Comparison of ENCODE assay signal across 15 cellular contexts in the genomic region with DNA sequence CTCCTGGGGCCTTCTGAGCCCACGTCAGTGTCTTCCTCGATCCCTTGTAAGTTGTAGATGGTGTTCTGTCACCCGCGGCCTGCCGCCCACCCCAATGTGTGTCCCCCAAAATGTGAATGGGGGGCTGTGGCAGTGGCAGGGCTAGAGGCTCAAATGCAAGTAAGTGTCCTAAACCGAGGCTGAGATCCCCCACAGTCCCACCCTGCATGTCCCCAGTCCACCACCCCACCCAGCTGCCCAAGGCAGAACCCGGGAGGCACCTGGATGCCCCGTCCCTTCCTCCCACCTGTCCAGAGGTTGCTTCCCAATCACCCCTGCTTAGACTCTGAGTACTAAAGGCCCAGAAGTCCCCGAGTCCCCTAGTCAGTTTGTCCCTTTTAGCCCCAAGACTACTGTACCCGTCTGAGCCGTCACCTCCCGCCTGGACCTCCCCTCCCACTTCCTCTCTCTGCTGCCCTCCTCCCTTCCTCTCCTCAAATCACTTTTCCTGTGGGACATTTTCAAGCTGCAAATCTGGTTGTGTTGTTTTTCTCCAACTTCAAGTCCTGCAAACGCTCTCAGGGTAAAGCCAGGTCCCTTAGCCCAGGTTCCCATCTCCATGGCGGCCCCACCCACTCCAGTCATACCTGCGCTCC. TPM values are rescaled to one million over a fixed set of nuclear protein-coding genes. Genes with fewer than 3 reads are reported as not detected.
DNase-seq lines count a peak whose midpoint lies in the region; ATAC-seq and TF ChIP-seq lines count a peak whose summit lies in the region.
"Had no signal": no experiment of that assay in that cellular context is flagged by ENCODE, and none has a peak within 500 bp of the region (broad histone marks: within the 10 kb centered on the region; RNA-seq: fewer than 3 reads in every experiment).

No MANE protein-coding gene starts in this region.

- 67 to 72% methylated on average over 15 of the region's 15 CpGs for WGBS in heart right ventricle, 2 donors
- no CpG with 5 or more reads among the region's 15 CpGs for WGBS in trophoblast cell (ENCODE audit: extremely low coverage, insufficient coverage, insufficient read length)

- H3K27me3 ChIP-seq in SJCRH30 (no peaks in the 10 kb centered on the region), heart right ventricle (no peaks in the 10 kb centered on the region), trophoblast cell (ENCODE audit: insufficient read depth, low read length) (no peaks in the 10 kb centered on the region), H7 (ENCODE audit: control insufficient read depth, insufficient read depth, low read length) (no peaks in the 10 kb centered on the region)
- H3K27me3 ChIP-seq: BE2C, body of pancreas had no signal

- peak in 3 of 8 donors; percentile 5 to 18 (median 15) for ATAC-seq in heart right ventricle
- ATAC-seq: body of pancreas had no signal

- H3K4me1 ChIP-seq in SJCRH30, result peaks cover 26% of the 10 kb centered on the region
- peaks cover 29 to 100% (median 90%) of the 10 kb centered on the region in 9 donors for H3K4me1 ChIP-seq in heart right ventricle
- H3K4me1 ChIP-seq in trophoblast cell (ENCODE audit: control insufficient read depth in 1 of 2, insufficient read depth in 2 of 2, low read length in 2 of 2), result peaks cover 26 to 32% of the 10 kb centered on the region in 2 experiments
- H3K4me1 ChIP-seq: BE2C had no signal

- H3K79me1 ChIP-seq in trophoblast cell (ENCODE audit: low read length), result peaks cover 20% of the 10 kb centered on the region

- peak overlapping the region; percentile 73 for H2AK5ac ChIP-seq in trophoblast cell (ENCODE audit: low read length)

- no peaks in the 10 kb centered on the region for H3K36me3 ChIP-seq in SJCRH30
- no peaks in the 10 kb centered on the region for H3K36me3 ChIP-seq in heart right ventricle
- H3K36me3 ChIP-seq in trophoblast cell (ENCODE audit: control insufficient read depth in 1 of 2, insufficient read depth in 2 of 2, low read length in 2 of 2), result no peaks in the 10 kb centered on the region
- no peaks in the 10 kb centered on the region for H3K36me3 ChIP-seq in H7 (replicated peaks; ENCODE audit: control insufficient read depth, insufficient read depth, low read length)
- H3K36me3 ChIP-seq: BE2C had no signal

- H4K8ac ChIP-seq in trophoblast cell (ENCODE audit: low read depth, low read length), result no peak overlapping the region

- H2BK12ac ChIP-seq in trophoblast cell (ENCODE audit: low read length), result peak overlapping the region; percentile 60

- H3K4me3 ChIP-seq in SJCRH30 (no peak overlapping the region), heart right ventricle (peak overlapping the region in 1 of 10 donors; percentile 1), trophoblast cell (ENCODE audit: low read depth, low read length) (no peak overlapping the region), H7 (ENCODE audit: insufficient read depth, low read depth, low read length) (no peak overlapping the region)
- H3K4me3 ChIP-seq: body of pancreas had no signal

- H3K9me3 ChIP-seq in SJCRH30 (replicated peaks) (no peaks in the 10 kb centered on the region), heart right ventricle (no peaks in the 10 kb centered on the region), trophoblast cell (ENCODE audit: insufficient read depth, low read depth, low read length) (peaks cover 5% of the 10 kb centered on the region)
- H3K9me3 ChIP-seq: BE2C, body of pancreas had no signal

- no peak overlapping the region for H3K4ac ChIP-seq in trophoblast cell (ENCODE audit: low read depth, low read length)

- no peaks in the 10 kb centered on the region for H3K79me2 ChIP-seq in trophoblast cell (ENCODE audit: control insufficient read depth, insufficient read depth, low read length, poor library complexity)

- H3K23ac ChIP-seq in trophoblast cell (ENCODE audit: low read length), result no peak overlapping the region

- H2BK120ac ChIP-seq in trophoblast cell (ENCODE audit: insufficient read depth, low read length, poor library complexity), result peak overlapping the region; percentile 27

- H4K12ac ChIP-seq in trophoblast cell (ENCODE audit: low read depth, low read length), result no peak overlapping the region

- H3K4me2 ChIP-seq in trophoblast cell (ENCODE audit: low read length), result no peak overlapping the region

- peak overlapping the region; percentile 54 for H4K91ac ChIP-seq in trophoblast cell (ENCODE audit: low read depth, low read length)

- no peak overlapping the region for H3K9ac ChIP-seq in trophoblast cell (ENCODE audit: low read length)

- H3K14ac ChIP-seq in trophoblast cell (ENCODE audit: low read length), result peak overlapping the region; percentile 40

- intact Hi-C loops in heart right ventricle (cut with DNase I), result no loop called here

- TF ChIP-seq CTCF in heart right ventricle (IDR thresholded peaks at IDR 0.05), result no peak

- H3K27ac ChIP-seq in SJCRH30, result peak overlapping the region; percentile 18; the same call in 1 of the 2 replicates
- peak overlapping the region; percentile 27 to 100 (median 84) for H3K27ac ChIP-seq in heart right ventricle
- H3K27ac ChIP-seq in trophoblast cell (ENCODE audit: low read depth, low read length), result no peak overlapping the region
- H3K27ac ChIP-seq: body of pancreas had no signal

- H2BK5ac ChIP-seq in trophoblast cell (ENCODE audit: low read depth, low read length, poor library complexity), result no peak overlapping the region

- peak overlapping the region; percentile 10 for H3K18ac ChIP-seq in trophoblast cell (ENCODE audit: low read length)

- no peak overlapping the region for H2AFZ ChIP-seq in trophoblast cell (ENCODE audit: insufficient read depth, low read length, poor library complexity)

- DNase-seq in CD1c-positive myeloid dendritic cell (ENCODE audit: extremely low spot score) (peak; percentile 11), SJCRH30 (no peak), heart right ventricle (peak; percentile 31 to 49), trophoblast cell (no peak), SKM-1 treated with dmso at 0.1 percent for 144 hours (lab: John Stamatoyannopoulos, UW; ENCODE audit: unreplicated experiment) (no peak), H7 (no peak)
- DNase-seq in NK-92 treated with Interleukin-12 subunit alpha and Interleukin-12 subunit beta, amount 100 ng/mL, for 24 hours (lab: John Stamatoyannopoulos, UW), result no peak
- no peak for DNase-seq in stimulated activated CD4-positive, alpha-beta T cell treated with anti-CD3 and anti-CD28 coated beads, Interleukin-4, amount 100 ng/mL, for 1 hour
- DNase-seq: BE2C; DND-41; NCI-H1105; NCI-H446; stimulated activated CD8-positive, alpha-beta memory T cell treated with anti-CD3 and anti-CD28 coated beads, Interleukin-4, amount 100 ng/mL, for 48 hours; T-helper 1 cell had no signal

RNA-seq across cellular contexts. Expression of gene PLXND1, which starts 11.8 kb away (rescaled TPM):
- 91.1 and 95.8 TPM in 2 replicates for total RNA-seq in SJCRH30 (2014; rRNA removed; shearing (Covaris generic))
- total RNA-seq in heart right ventricle, result 100 to 1,000 TPM in 1 of 10 donors, 10 to 100 TPM in 9; 40.9 to 106 (median 62.8) TPM
- polyA plus RNA-seq in heart right ventricle, result 100 to 1,000 TPM in 1 of 2 donors, 10 to 100 TPM in 1; 71.2 to 169 TPM
- polyA plus RNA-seq in trophoblast cell (2013), result 282 and 293 TPM in 2 replicates
- 59.0 and 70.4 TPM in 2 replicates for total RNA-seq in H7 (2014; rRNA removed; shearing (Covaris generic))

Comparison
In these comparisons a context has a peak if more than half of its experiments do, and no peak if none do; other contexts are left out.
1. DNase-seq: peak in CD1c-positive myeloid dendritic cell (single experiment) and heart right ventricle (2 of 2); none in SJCRH30 (0 of 2), trophoblast cell (0 of 2), NK-92 treated with Interleukin-12 subunit alpha and Interleukin-12 subunit beta, amount 100 ng/mL, for 24 hours (single experiment), SKM-1 treated with dmso at 0.1 percent for 144 hours (single experiment), stimulated activated CD4-positive, alpha-beta T cell treated with anti-CD3 and anti-CD28 coated beads, Interleukin-4, amount 100 ng/mL, for 1 hour (single experiment) and H7 (single experiment).